2 cellular contexts compared by ENCODE assay signal in genomic region chr14:77599894-77600293, GRCh38.
TF ChIP-seq lines count a peak whose summit lies in the region.

No MANE protein-coding gene starts in this region.

TF ChIP-seq in HepG2, 621 proteins besides CTCF, POLR2A, EP300 and RAD21:
- no peak for TF ChIP-seq KDM2A (CRISPR knock-in tag; IDR thresholded peaks at IDR 0.05; ENCODE audit: borderline replicate concordance, low read depth)
- no peak for TF ChIP-seq ZFP37 (CRISPR knock-in tag; IDR thresholded peaks at IDR 0.05; ENCODE audit: borderline replicate concordance)

TF ChIP-seq in GM12891, 5 proteins besides CTCF, POLR2A, EP300 and RAD21:
- TF ChIP-seq PAX5 (IDR thresholded peaks at IDR 0.05; ENCODE audit: insufficient read depth, low read length, severe bottlenecking), result no peak
